Comparison of ENCODE assay signal across 21 cellular contexts in the genomic region with DNA sequence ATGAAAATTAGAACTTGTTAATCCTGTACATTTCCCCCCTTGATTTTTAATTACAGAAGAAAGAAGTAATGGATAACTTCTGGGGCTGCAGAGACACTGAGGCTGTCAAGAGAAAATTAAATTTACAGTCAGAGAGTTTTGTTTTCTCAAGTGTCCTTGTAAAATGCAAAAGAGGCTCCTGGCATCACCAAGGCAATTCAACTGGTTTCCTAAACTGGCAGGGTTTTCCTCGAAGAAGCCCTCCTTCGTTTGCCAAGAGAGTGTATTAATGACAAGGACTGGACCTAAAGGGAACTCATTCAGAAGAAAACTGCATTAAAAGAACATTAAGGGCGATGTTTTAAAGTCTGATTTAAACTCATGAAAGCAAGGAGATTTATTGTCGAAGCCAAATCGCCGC.
DNase-seq lines count a peak whose midpoint lies in the region; ATAC-seq, FAIRE-seq and TF ChIP-seq lines count a peak whose summit lies in the region.
"Had no signal": no experiment of that assay in that cellular context is flagged by ENCODE, and none has a peak within 500 bp of the region (broad histone marks: within the 10 kb centered on the region; RNA-seq: fewer than 3 reads in every experiment).

No MANE protein-coding gene starts in this region.

- no peak overlapping the region for H3K9ac ChIP-seq in keratinocyte (ENCODE audit: control insufficient read depth, extremely low read depth, insufficient read depth, low read length)
- H3K9ac ChIP-seq: BLaER1 had no signal

- H3K4me1 ChIP-seq in keratinocyte (ENCODE audit: control insufficient read depth, extremely low read depth, insufficient read depth, low read length) (peaks cover 39% of the 10 kb centered on the region), prostate gland (replicated peaks) (peaks cover 9% of the 10 kb centered on the region)
- H3K4me1 ChIP-seq: BLaER1 had no signal

- H3K4me3 ChIP-seq in keratinocyte (ENCODE audit: control insufficient read depth in 2 of 3, extremely low read depth in 1 of 3, insufficient read depth in 2 of 3, low read depth in 1 of 3, low read length in 3 of 3) = no peak overlapping the region
- no peak overlapping the region for H3K4me3 ChIP-seq in prostate gland
- H3K4me3 ChIP-seq: BLaER1, GM12878, GM23338 had no signal

- no peaks in the 10 kb centered on the region for H3K9me1 ChIP-seq in keratinocyte (ENCODE audit: control insufficient read depth, extremely low read depth, insufficient read depth, low read length)

- H3K4me2 ChIP-seq in keratinocyte (ENCODE audit: control insufficient read depth, extremely low read depth, insufficient read depth, low read depth, low read length) = peak overlapping the region; percentile 60
- H3K4me2 ChIP-seq: BLaER1, GM23338 had no signal

- H3K36me3 ChIP-seq in keratinocyte (ENCODE audit: control insufficient read depth in 2 of 2, extremely low read depth in 1 of 2, insufficient read depth in 2 of 2, low read length in 2 of 2) (no peaks in the 10 kb centered on the region), prostate gland (no peaks in the 10 kb centered on the region)
- H3K36me3 ChIP-seq: BLaER1 had no signal

- TF ChIP-seq CTCF in VCaP (conservative IDR thresholded peaks at IDR 0.05) = no peak
- no peak for TF ChIP-seq CTCF in keratinocyte (optimal IDR thresholded peaks at IDR 0.05 in 1 of 3, IDR thresholded peaks at IDR 0.05 in 1 of 3, conservative IDR thresholded peaks at IDR 0.05 in 1 of 3; ENCODE audit: extremely low read depth in 1 of 3, insufficient read depth in 2 of 3, low read length in 3 of 3)
- TF ChIP-seq CTCF in prostate gland (IDR thresholded peaks at IDR 0.05) = no peak

- no peaks in the 10 kb centered on the region for H4K20me1 ChIP-seq in keratinocyte (ENCODE audit: control insufficient read depth, extremely low read depth, insufficient read depth, low read length)
- H4K20me1 ChIP-seq: BLaER1 had no signal

- intact Hi-C loops in prostate gland (cut with DNase I) = no loop called here

- no peaks in the 10 kb centered on the region for H3K79me2 ChIP-seq in keratinocyte (ENCODE audit: control insufficient read depth, insufficient read depth, low read length)

- H3K27ac ChIP-seq in VCaP (peak overlapping the region; percentile 63), keratinocyte (ENCODE audit: control insufficient read depth, insufficient read depth, low read length) (no peak overlapping the region), prostate gland (no peak overlapping the region)
- H3K27ac ChIP-seq: 22Rv1, BLaER1, C4-2B had no signal

- dilution Hi-C loops in keratinocyte (cut with MboI; ENCODE audit: extremely low pct_ligation_motif_present, low sequenced_read_pairs) = no loop called here

- peak overlapping the region; percentile 72 for H2AFZ ChIP-seq in keratinocyte (ENCODE audit: control insufficient read depth, low read length)
- H2AFZ ChIP-seq: GM23338 had no signal

- no peak for TF ChIP-seq POLR2A in prostate gland (IDR thresholded peaks at IDR 0.05)

- no peak for FAIRE-seq in keratinocyte (lab: Jason Lieb, UNC)
- FAIRE-seq: A204.1, D721Med, GM12878 had no signal

- ATAC-seq in GM18519 (IDR thresholded peaks at IDR 0.05; ENCODE audit: low FRiP score, unreplicated experiment) = no peak
- ATAC-seq: GM12878, GM23338, HCT116 had no signal

- peak; percentile 11 for DNase-seq in DMS79 treated with DMSO at 0.1 percent for 48 hours (lab: John Stamatoyannopoulos, UW)
- DNase-seq in DMS79 (lab: John Stamatoyannopoulos, UW) = no peak
- DNase-seq in keratinocyte (ENCODE audit: low read depth, low spot score) = no peak
- DNase-seq in prostate gland (ENCODE audit: low spot score) = peak; percentile 33
- DNase-seq in NCI-H526 treated with DMSO at 0.1 percent for 48 hours (lab: John Stamatoyannopoulos, UW) = no peak
- DNase-seq in central memory CD4-positive, alpha-beta T cell = no peak
- DNase-seq: CD4-positive, alpha-beta T cell; CD8-positive, alpha-beta memory T cell; DND-41; GDM1; H9 had no signal

- WGBS in prostate gland = 38% methylated on average over 6 of the region's 6 CpGs

- H3K9me3 ChIP-seq in keratinocyte (ENCODE audit: control insufficient read depth, low read depth, low read length) (no peaks in the 10 kb centered on the region), prostate gland (no peaks in the 10 kb centered on the region)

- no peaks in the 10 kb centered on the region for H3K27me3 ChIP-seq in keratinocyte (ENCODE audit: control insufficient read depth, extremely low read depth, insufficient read depth, low read length)
- H3K27me3 ChIP-seq in prostate gland (replicated peaks; ENCODE audit: insufficient read depth) = no peaks in the 10 kb centered on the region
- H3K27me3 ChIP-seq: BLaER1 had no signal

Comparison
In these comparisons a context has a peak if more than half of its experiments do, and no peak if none do; other contexts are left out.
1. DNase-seq: peak in DMS79 treated with DMSO at 0.1 percent for 48 hours (single experiment) and prostate gland (single experiment); none in DMS79 (single experiment), keratinocyte (single experiment), NCI-H526 treated with DMSO at 0.1 percent for 48 hours (single experiment) and central memory CD4-positive, alpha-beta T cell (single experiment).